26 cellular contexts compared by ENCODE assay signal in the genomic region with DNA sequence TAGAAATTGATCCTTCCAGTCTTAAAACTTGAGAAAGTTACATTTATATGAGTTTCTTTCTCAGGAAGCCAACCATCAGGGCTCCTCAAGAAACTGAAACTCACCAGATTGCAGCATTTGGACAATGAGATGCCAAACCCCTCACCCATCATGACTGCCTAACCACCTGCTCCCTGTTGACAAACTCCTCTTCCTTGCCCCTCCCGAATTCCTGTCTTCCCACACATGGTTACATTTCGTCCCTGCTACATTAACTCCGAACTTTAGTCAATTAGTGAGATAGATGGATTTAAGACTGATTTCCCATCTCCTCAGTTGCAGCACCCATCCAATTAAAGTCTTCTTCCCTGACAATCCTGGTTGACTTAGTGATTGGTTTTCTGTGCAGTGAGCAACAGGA.
"Had no signal": no experiment of that assay in that cellular context is flagged by ENCODE, and none has a peak within 500 bp of the region (broad histone marks: within the 10 kb centered on the region; RNA-seq: fewer than 3 reads in every experiment).

No MANE protein-coding gene starts in this region.

- H3K36me3 ChIP-seq: esophagus muscularis mucosa, ovary, prostate gland, sigmoid colon, stomach, tibial artery had no signal

- H3K27ac ChIP-seq: esophagus muscularis mucosa, ovary, prostate gland, sigmoid colon, stomach, tibial artery had no signal

- H3K4me1 Mint-ChIP-seq: activated B cell treated with CpG ODN at 0.5 μM for 24 hours; activated T-helper 17 cell treated with anti-CD3 and anti-CD28 coated beads, Interleukin-2, amount 50 U/mL, for 72 hours; memory B cell; stimulated activated naive B cell treated with anti-CD40 and anti-IgM and Interleukin-4, amounts not matched to agents 10 μg/mL and 1 μg/mL and 100 μg/mL, for 72 hours; T-cell had no signal

- ATAC-seq: activated CD8-positive, alpha-beta T cell treated with anti-CD3 and anti-CD28 coated beads for 36 hours; activated T-cell treated with anti-CD3 and anti-CD28 coated beads, Interleukin-2, amount 50 U/mL, for 4 hours; activated T-helper 17 cell treated with anti-CD3 and anti-CD28 coated beads, Interleukin-2, amount 50 U/mL, for 72 hours; left cardiac atrium; stimulated activated naive B cell treated with anti-CD40 and anti-IgM and Interleukin-4, amounts not matched to agents 10 μg/mL and 1 μg/mL and 100 μg/mL, for 72 hours; T-cell had no signal

- H3K4me3 ChIP-seq: esophagus muscularis mucosa, ovary, prostate gland, sigmoid colon, smooth muscle cell, stomach, tibial artery had no signal

- H3K36me3 Mint-ChIP-seq: memory B cell; stimulated activated naive B cell treated with anti-CD40 and anti-IgM and Interleukin-4, amounts not matched to agents 10 μg/mL and 1 μg/mL and 100 μg/mL, for 72 hours; T-cell had no signal

- H3K27ac Mint-ChIP-seq: activated B cell treated with CpG ODN at 0.5 μM for 24 hours; activated CD8-positive, alpha-beta T cell treated with anti-CD3 and anti-CD28 coated beads for 36 hours; activated T-helper 17 cell treated with anti-CD3 and anti-CD28 coated beads, Interleukin-2, amount 50 U/mL, for 72 hours; dendritic cell treated with granulocyte-macrophage colony-stimulating factor and Interleukin-4, amounts not matched to agents 40 ng/mL and 50 ng/mL, for 4 days; endodermal cell; memory B cell; stimulated activated naive B cell treated with anti-CD40 and anti-IgM and Interleukin-4, amounts not matched to agents 10 μg/mL and 1 μg/mL and 100 μg/mL, for 72 hours; T-cell; T-helper 2 cell treated with Interferon-gamma antibody and Interleukin-4, amounts not matched to agents 5 μg/mL and 100 μg/mL, for 36 hours had no signal

- H3K4me1 ChIP-seq: prostate gland had no signal

- H3K9me3 Mint-ChIP-seq: activated B cell treated with CpG ODN at 0.5 μM for 24 hours; activated CD8-positive, alpha-beta T cell treated with anti-CD3 and anti-CD28 coated beads for 36 hours; activated T-cell treated with anti-CD3 and anti-CD28 coated beads, Interleukin-2, amount 50 U/mL, for 4 hours; activated T-helper 17 cell treated with anti-CD3 and anti-CD28 coated beads, Interleukin-2, amount 50 U/mL, for 72 hours; dendritic cell treated with granulocyte-macrophage colony-stimulating factor and Interleukin-4, amounts not matched to agents 40 ng/mL and 50 ng/mL, for 4 days; endodermal cell; memory B cell; nephron; stimulated activated naive B cell treated with anti-CD40 and anti-IgM and Interleukin-4, amounts not matched to agents 10 μg/mL and 1 μg/mL and 100 μg/mL, for 72 hours; T-cell; T-helper 2 cell treated with Interferon-gamma antibody and Interleukin-4, amounts not matched to agents 5 μg/mL and 100 μg/mL, for 36 hours had no signal

- H3K4me3 Mint-ChIP-seq: activated B cell treated with CpG ODN at 0.5 μM for 24 hours; activated CD8-positive, alpha-beta T cell treated with anti-CD3 and anti-CD28 coated beads for 36 hours; activated T-cell treated with anti-CD3 and anti-CD28 coated beads, Interleukin-2, amount 50 U/mL, for 4 hours; activated T-helper 17 cell treated with anti-CD3 and anti-CD28 coated beads, Interleukin-2, amount 50 U/mL, for 72 hours; dendritic cell treated with granulocyte-macrophage colony-stimulating factor and Interleukin-4, amounts not matched to agents 40 ng/mL and 50 ng/mL, for 4 days; endodermal cell; memory B cell; stimulated activated naive B cell treated with anti-CD40 and anti-IgM and Interleukin-4, amounts not matched to agents 10 μg/mL and 1 μg/mL and 100 μg/mL, for 72 hours; T-cell; T-helper 2 cell treated with Interferon-gamma antibody and Interleukin-4, amounts not matched to agents 5 μg/mL and 100 μg/mL, for 36 hours had no signal

- H3K9me3 ChIP-seq: esophagus muscularis mucosa, ovary, prostate gland, sigmoid colon, stomach, tibial artery had no signal

- DNase-seq: activated B cell treated with CpG ODN at 0.5 μM for 24 hours; activated CD4-positive, alpha-beta T cell treated with anti-CD3 and anti-CD28 coated beads, Interleukin-2, amount 50 U/mL, for 1 hour; activated CD8-positive, alpha-beta T cell treated with anti-CD3 and anti-CD28 coated beads for 36 hours; activated gamma-delta T cell treated with Interleukin-2 at 50 U/mL for 16 hours; activated naive CD4-positive, alpha-beta T cell treated with anti-CD3 and anti-CD28 coated beads, Interleukin-2, amount 50 U/mL, for 16 hours; activated T-cell treated with anti-CD3 and anti-CD28 coated beads, Interleukin-2, amount 50 U/mL, for 4 hours; amniotic stem cell; caudate nucleus; endodermal cell; foreskin melanocyte; left cardiac atrium; ovary; sigmoid colon; stimulated activated CD4-positive, alpha-beta T cell treated with anti-CD3 and anti-CD28 coated beads, Interleukin-1b, Interleukin-23, amount 100 ng/mL, for 48 hours; stimulated activated naive B cell treated with anti-CD40 and anti-IgM and Interleukin-4, amounts not matched to agents 10 μg/mL and 1 μg/mL and 100 μg/mL, for 72 hours; stomach; T-cell; tibial artery had no signal

- H3K4me2 ChIP-seq: smooth muscle cell had no signal

- H3K27me3 ChIP-seq: esophagus muscularis mucosa, ovary, sigmoid colon, stomach, tibial artery had no signal
